ENCODE assay signal across 26 cellular contexts in the genomic region with DNA sequence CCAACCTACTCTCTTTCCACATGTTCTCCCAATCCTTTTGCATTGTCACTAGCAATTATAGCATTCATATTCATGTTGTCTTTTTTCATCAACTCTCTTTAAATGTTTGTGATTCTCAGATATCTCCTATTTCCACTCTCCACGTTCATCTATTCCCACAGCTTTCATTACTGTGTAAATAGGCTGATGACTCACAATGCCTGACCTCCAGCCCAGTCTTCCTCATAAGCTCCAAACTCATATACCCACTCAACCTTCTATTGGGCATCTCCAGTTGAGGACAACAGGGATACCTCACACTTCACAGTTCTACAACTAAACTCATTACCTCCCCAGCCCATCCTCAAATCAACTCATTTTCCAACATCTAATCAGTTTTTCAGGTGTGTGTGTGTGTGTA.
A peak's percentile ranks its signal among the peaks of the same experiment; 100 is the strongest.
DNase-seq lines count a peak whose midpoint lies in the region; ATAC-seq, FAIRE-seq and TF ChIP-seq lines count a peak whose summit lies in the region.
"Had no signal": no experiment of that assay in that cellular context is flagged by ENCODE, and none has a peak within 500 bp of the region (broad histone marks: within the 10 kb centered on the region; RNA-seq: fewer than 3 reads in every experiment).

No MANE protein-coding gene starts in this region.

- no peak overlapping the region for H2BK15ac ChIP-seq in IMR-90 (ENCODE audit: low read depth, low read length)

- POLR2A ChIA-PET in IMR-90 (lab: Charles Lee; ENCODE audit: unreplicated experiment) = no interaction called here
- POLR2A ChIA-PET in HepG2 (lab: Yijun Ruan, JAX) = no interaction called here

- H3K56ac ChIP-seq in IMR-90 (ENCODE audit: extremely low read depth, insufficient read depth, low read length) = no peak overlapping the region

- H4K91ac ChIP-seq in IMR-90 (ENCODE audit: insufficient read depth, low read depth, low read length) = no peak overlapping the region

- 0% methylated on average over 1 of the region's 1 CpG; no CpG with 5 or more reads in 1 of the 2 experiments for WGBS in IMR-90 (ENCODE audit: extremely low coverage in 2 of 2, insufficient read length in 1 of 2), 2 experiments
- WGBS in HepG2 (ENCODE audit: low lambda C conversion rate) = 5% methylated on average over 1 of the region's 1 CpG

- no peak for TF ChIP-seq EP300 in HepG2 (IDR thresholded peaks at IDR 0.05; ENCODE audit: low read depth in 2 of 2, low read length in 2 of 2)
- TF ChIP-seq EP300 in HepG2 (CRISPR knock-in tag; IDR thresholded peaks at IDR 0.05; ENCODE audit: borderline replicate concordance) = no peak

- no peaks in the 10 kb centered on the region for H3K9me3 Mint-ChIP-seq in progenitor cell of endocrine pancreas (ENCODE audit: low read depth)
- no peaks in the 10 kb centered on the region for H3K9me3 Mint-ChIP-seq in activated naive CD8-positive, alpha-beta T cell treated with anti-CD3 and anti-CD28 coated beads for 36 hours
- H3K9me3 Mint-ChIP-seq: H9; naive thymus-derived CD4-positive, alpha-beta T cell had no signal

- FAIRE-seq in HepG2 (lab: Jason Lieb, UNC) = no peak
- FAIRE-seq: HTR-8/SVneo had no signal

- H3K4me1 ChIP-seq in IMR-90 (ENCODE audit: control insufficient read depth, insufficient read depth, low read length) (peaks cover 3% of the 10 kb centered on the region), HepG2 (ENCODE audit: insufficient read depth, low read length) (no peaks in the 10 kb centered on the region)
- H3K4me1 ChIP-seq: foreskin keratinocyte, Peyer's patch, right lobe of liver, uterus had no signal

- H2AK5ac ChIP-seq in IMR-90 (ENCODE audit: low read depth, low read length) = peak overlapping the region; percentile 29; the same call in 1 of the 2 replicates

- intact Hi-C loops in IMR-90 (cut with micrococcal nuclease) (no loop called here), HepG2 (cut with micrococcal nuclease; ENCODE audit: unreplicated experiment) (no loop called here), left colon (cut with DNase I, micrococcal nuclease) (loop anchor here (5.0 to 10.0 kb wide), 3 partner anchors 242 to 360 kb away; no protein-coding TSS in a partner anchor)

- dilution Hi-C loops in IMR-90 (cut with HindIII; ENCODE audit: low sequenced_read_pairs, unreplicated experiment) = no loop called here

- no peaks in the 10 kb centered on the region for H3K79me2 ChIP-seq in HepG2 (ENCODE audit: insufficient read depth, low read length)

- no peak overlapping the region for H2BK5ac ChIP-seq in IMR-90 (ENCODE audit: low read depth, low read length, poor library complexity, severe bottlenecking)

- H3K36me3 Mint-ChIP-seq in progenitor cell of endocrine pancreas (ENCODE audit: insufficient read depth) = no peaks in the 10 kb centered on the region
- no peaks in the 10 kb centered on the region for H3K36me3 Mint-ChIP-seq in activated naive CD8-positive, alpha-beta T cell treated with anti-CD3 and anti-CD28 coated beads for 36 hours
- H3K36me3 Mint-ChIP-seq: naive thymus-derived CD4-positive, alpha-beta T cell had no signal

- BruUV-seq in IMR-90 (replicated peaks; lab: Mats Ljungman, UMichigan) (no TSS peak), HepG2 (replicated peaks; lab: Mats Ljungman, UMichigan) (no TSS peak)

- H3K27ac ChIP-seq in IMR-90 (ENCODE audit: insufficient read depth, low read length) = no peak overlapping the region
- H3K27ac ChIP-seq in HepG2 (ENCODE audit: extremely low read length, insufficient read depth, low read length) = no peak overlapping the region
- H3K27ac ChIP-seq: foreskin keratinocyte, Peyer's patch, right lobe of liver, uterus had no signal

- in situ Hi-C loops in IMR-90 (cut with MboI; ENCODE audit: low sequenced_read_pairs) = loop anchor here (5.0 to 10.0 kb wide), 2 partner anchors 245 to 352 kb away; partner anchors contain the start of gene CREB3L2
- in situ Hi-C loops in HepG2 (cut with HindIII; ENCODE audit: extremely low pct_ligation_motif_present, low pct_unique_long_range_greater_than_20kb) = no loop called here

- CTCF ChIA-PET in IMR-90 (lab: Yijun Ruan, JAX) = interaction anchor here (0.5 to 1.4 kb wide), 3 partner anchors 184 to 773 kb away, joined by 3 to 5 read pairs (median 3); no protein-coding TSS in a partner anchor
- CTCF ChIA-PET in HepG2 (lab: Yijun Ruan, JAX; ENCODE audit: low intra/inter-chr PET ratio, low total read pairs) = no interaction called here

- H4K8ac ChIP-seq in IMR-90 (ENCODE audit: low read depth in 2 of 2, low read length in 2 of 2) = no peak overlapping the region

- H2AFZ ChIP-seq in IMR-90 (replicated peaks; ENCODE audit: low read length, poor library complexity) = no peak overlapping the region
- no peak overlapping the region for H2AFZ ChIP-seq in HepG2 (ENCODE audit: low read length)

- no peak overlapping the region for H3K14ac ChIP-seq in IMR-90 (replicated peaks; ENCODE audit: low read depth, low read length)

- peaks cover 5% of the 10 kb centered on the region for H3K9me1 ChIP-seq in IMR-90 (ENCODE audit: insufficient read depth, low read length)

- 0 out of 2 replicates have a peak overlapping the region, but pooled peaks have one; percentile 8 for H3K4ac ChIP-seq in IMR-90 (ENCODE audit: low read depth, low read length)

- no peak for TF ChIP-seq POLR2A in IMR-90 (IDR thresholded peaks at IDR 0.05; ENCODE audit: low read depth, low read length)
- TF ChIP-seq POLR2A in HepG2 (IDR thresholded peaks at IDR 0.05; ENCODE audit: insufficient read depth in 1 of 2, low read depth in 2 of 2, low read length in 2 of 2) = no peak

- H3K27me3 ChIP-seq in IMR-90 (ENCODE audit: control insufficient read depth, insufficient read depth, low read length) (peaks cover under 1% of the 10 kb centered on the region), HepG2 (ENCODE audit: control insufficient read depth in 1 of 2, insufficient read depth in 2 of 2, low read length in 2 of 2) (no peaks in the 10 kb centered on the region; a peak in 1 of 5 replicates)
- H3K27me3 ChIP-seq: Peyer's patch, right lobe of liver, uterus had no signal

- no peak overlapping the region; the same call in 1 of the 2 replicates for H3K18ac ChIP-seq in IMR-90 (ENCODE audit: low read depth, low read length)

- peak; percentile 66 for ATAC-seq in IMR-90 (ENCODE audit: low read depth)
- no peak for ATAC-seq in HepG2
- ATAC-seq in left colon = no peak
- no peak for ATAC-seq in HG03280 (IDR thresholded peaks at IDR 0.05; ENCODE audit: unreplicated experiment)
- ATAC-seq: foreskin keratinocyte; naive thymus-derived CD4-positive, alpha-beta T cell had no signal

- H3K9me3 ChIP-seq in IMR-90 (ENCODE audit: control insufficient read depth, insufficient read depth, low read length) (no peaks in the 10 kb centered on the region), HepG2 (ENCODE audit: low read length) (no peaks in the 10 kb centered on the region)
- H3K9me3 ChIP-seq: Peyer's patch, right lobe of liver, uterus had no signal

- no peaks in the 10 kb centered on the region for H3K4me1 Mint-ChIP-seq in progenitor cell of endocrine pancreas (ENCODE audit: low read depth)
- no peaks in the 10 kb centered on the region for H3K4me1 Mint-ChIP-seq in activated naive CD8-positive, alpha-beta T cell treated with anti-CD3 and anti-CD28 coated beads for 36 hours

- H3K4me2 ChIP-seq in IMR-90 (ENCODE audit: low read depth, low read length) (no peak overlapping the region; the same call in 1 of the 2 replicates), HepG2 (ENCODE audit: low read depth, low read length) (no peak overlapping the region)

- no peak overlapping the region for H3K9ac ChIP-seq in IMR-90 (ENCODE audit: low read depth, low read length)
- H3K9ac ChIP-seq in HepG2 (ENCODE audit: insufficient read depth, low read depth, low read length) = no peak overlapping the region

- H3K79me1 ChIP-seq in IMR-90 (ENCODE audit: low read depth in 1 of 2, low read length in 2 of 2) = no peaks in the 10 kb centered on the region

- TF ChIP-seq RAD21 in IMR-90 (IDR thresholded peaks at IDR 0.05; ENCODE audit: low read length) (no peak), HepG2 (CRISPR knock-in tag; IDR thresholded peaks at IDR 0.05) (no peak)

- H3K4me3 Mint-ChIP-seq in progenitor cell of endocrine pancreas (ENCODE audit: low read depth) = no peak overlapping the region
- no peak overlapping the region for H3K4me3 Mint-ChIP-seq in activated naive CD8-positive, alpha-beta T cell treated with anti-CD3 and anti-CD28 coated beads for 36 hours
- H3K4me3 Mint-ChIP-seq: H9; naive thymus-derived CD4-positive, alpha-beta T cell had no signal

- H4K5ac ChIP-seq in IMR-90 (ENCODE audit: low read depth, low read length) = no peak overlapping the region

- H3K36me3 ChIP-seq in IMR-90 (ENCODE audit: control insufficient read depth, insufficient read depth, low read length) = no peaks in the 10 kb centered on the region
- no peaks in the 10 kb centered on the region for H3K36me3 ChIP-seq in HepG2 (replicated peaks in 1 of 2; ENCODE audit: control insufficient read depth in 1 of 2, insufficient read depth in 2 of 2, low read length in 2 of 2)
- H3K36me3 ChIP-seq: Peyer's patch, right lobe of liver, uterus had no signal

- no peak overlapping the region for H2BK20ac ChIP-seq in IMR-90 (ENCODE audit: low read depth, low read length)

- H4K20me1 ChIP-seq in IMR-90 (ENCODE audit: insufficient read depth, low read length) = no peaks in the 10 kb centered on the region
- no peaks in the 10 kb centered on the region for H4K20me1 ChIP-seq in HepG2 (ENCODE audit: insufficient read depth, low read length)

- H3K27ac Mint-ChIP-seq in progenitor cell of endocrine pancreas = no peak overlapping the region
- H3K27ac Mint-ChIP-seq in activated naive CD8-positive, alpha-beta T cell treated with anti-CD3 and anti-CD28 coated beads for 36 hours = no peak overlapping the region
- H3K27ac Mint-ChIP-seq: H9; naive thymus-derived CD4-positive, alpha-beta T cell had no signal

- H2AK9ac ChIP-seq in IMR-90 (replicated peaks; ENCODE audit: low read depth, low read length, poor library complexity) = no peak overlapping the region

- H3K4me3 ChIP-seq in IMR-90 (ENCODE audit: insufficient read depth, low read depth, low read length) (no peak overlapping the region), cardiac fibroblast (replicated peaks in 1 of 2; ENCODE audit: low read depth in 2 of 2, low read length in 2 of 2) (no peak overlapping the region), HepG2 (replicated peaks in 1 of 3; ENCODE audit: insufficient read depth in 1 of 3, low read depth in 2 of 3, low read length in 3 of 3) (no peak overlapping the region)
- H3K4me3 ChIP-seq: Peyer's patch, right lobe of liver, uterus had no signal

- TF ChIP-seq CTCF in IMR-90 (conservative IDR thresholded peaks at IDR 0.05; ENCODE audit: low read depth, low read length) (no peak), cardiac fibroblast (IDR thresholded peaks at IDR 0.05; ENCODE audit: low read depth, low read length) (no peak), HepG2 (CRISPR knock-in tag; IDR thresholded peaks at IDR 0.05) (no peak), progenitor cell of endocrine pancreas (IDR thresholded peaks at IDR 0.05; ENCODE audit: unreplicated experiment) (no peak)

- peaks cover 14% of the 10 kb centered on the region for H3K27me3 Mint-ChIP-seq in progenitor cell of endocrine pancreas
- peaks cover 3% of the 10 kb centered on the region for H3K27me3 Mint-ChIP-seq in activated naive CD8-positive, alpha-beta T cell treated with anti-CD3 and anti-CD28 coated beads for 36 hours

- no peak overlapping the region for H2BK120ac ChIP-seq in IMR-90 (ENCODE audit: low read depth, low read length)

- DNase-seq in DMS53 (lab: John Stamatoyannopoulos, UW) (peak; percentile 84), IMR-90 (peak; percentile 78), cardiac fibroblast (ENCODE audit: low read depth in 2 of 2) (peak; percentile 24 to 61), HepG2 (ENCODE audit: low spot score) (no peak), progenitor cell of endocrine pancreas (ENCODE audit: low spot score, unreplicated experiment) (no peak), left colon (no peak)
- DNase-seq in activated naive CD8-positive, alpha-beta T cell treated with anti-CD3 and anti-CD28 coated beads for 36 hours = no peak
- DNase-seq: ACHN; activated CD4-positive, alpha-beta T cell treated with anti-CD3 and anti-CD28 coated beads, Interleukin-2, amount 50 U/mL, for 48 hours; activated gamma-delta T cell; amniotic stem cell; effector memory CD4-positive, alpha-beta T cell; foreskin keratinocyte; H9; Karpas-422; mesendoderm; naive thymus-derived CD4-positive, alpha-beta T cell; NCI-H1105; NCI-H2081 treated with DMSO at 0.1 percent for 48 hours; NCI-H446 treated with DMSO at 0.1 percent for 48 hours; Peyer's patch; right lobe of liver; T-helper 2 cell; uterus had no signal

- no peak overlapping the region for H3K23ac ChIP-seq in IMR-90 (ENCODE audit: low read depth, low read length)

Comparison
In these comparisons a context has a peak if more than half of its experiments do, and no peak if none do; other contexts are left out.
1. DNase-seq: peak in DMS53 (single experiment), IMR-90 (single experiment) and cardiac fibroblast (2 of 2); none in HepG2 (single experiment), progenitor cell of endocrine pancreas (single experiment), activated naive CD8-positive, alpha-beta T cell treated with anti-CD3 and anti-CD28 coated beads for 36 hours (single experiment) and left colon (0 of 2).
2. intact Hi-C loops: an anchor here in left colon (5.0 to 10.0 kb wide); none called in IMR-90 and HepG2.